ENCODE assay signal across 17 cellular contexts in the genomic region with DNA sequence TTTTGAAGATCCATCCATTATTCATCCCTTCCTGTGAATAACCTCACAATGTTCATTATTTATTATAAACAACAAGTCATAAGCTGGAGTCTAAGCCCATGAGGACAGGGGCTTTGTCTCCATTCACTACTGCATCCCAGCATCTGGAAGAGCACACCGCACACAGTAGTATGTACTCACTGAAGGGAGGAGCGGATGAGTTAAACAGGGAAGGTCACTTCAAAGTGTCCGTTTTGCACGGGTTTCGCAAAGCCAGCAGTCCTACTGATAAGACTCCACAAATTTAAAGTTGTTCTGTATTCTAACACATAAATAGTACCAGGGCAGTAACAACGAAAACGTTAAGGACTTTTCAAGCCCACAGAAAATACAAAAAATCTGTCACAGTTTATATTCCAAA.
DNase-seq lines count a peak whose midpoint lies in the region; ATAC-seq and TF ChIP-seq lines count a peak whose summit lies in the region.
"Had no signal": no experiment of that assay in that cellular context is flagged by ENCODE, and none has a peak within 500 bp of the region (broad histone marks: within the 10 kb centered on the region; RNA-seq: fewer than 3 reads in every experiment).

No MANE protein-coding gene starts in this region.

- no CpG with 5 or more reads among the region's 7 CpGs for WGBS in mesendoderm (ENCODE audit: extremely low coverage, insufficient coverage, low lambda C conversion rate)

- H3K9ac ChIP-seq in mesendoderm (ENCODE audit: low read length) = no peak overlapping the region
- H3K9ac ChIP-seq: BLaER1 treated with 17β-estradiol and CSF1 and Interleukin-3, amounts not matched to agents 10 nM and 100 nM had no signal

- H3K27ac ChIP-seq in left ventricle myocardium inferior (replicated peaks) (peak overlapping the region; percentile 48), mesendoderm (ENCODE audit: low read depth, low read length) (no peak overlapping the region)
- H3K27ac ChIP-seq: BLaER1 treated with 17β-estradiol and CSF1 and Interleukin-3, amounts not matched to agents 10 nM and 100 nM had no signal

- H3K4me3 ChIP-seq in left ventricle myocardium inferior = no peak overlapping the region
- no peak overlapping the region for H3K4me3 ChIP-seq in mesendoderm (ENCODE audit: low read length)
- H3K4me3 ChIP-seq: BLaER1 treated with 17β-estradiol and CSF1 and Interleukin-3, amounts not matched to agents 10 nM and 100 nM; GM23338 had no signal

- no peak overlapping the region for H2BK15ac ChIP-seq in mesendoderm (replicated peaks; ENCODE audit: low read depth)

- H3K36me3 ChIP-seq in left ventricle myocardium inferior (no peaks in the 10 kb centered on the region), mesendoderm (ENCODE audit: control insufficient read depth, insufficient read depth, low read length) (no peaks in the 10 kb centered on the region)
- H3K36me3 ChIP-seq: BLaER1 treated with 17β-estradiol and CSF1 and Interleukin-3, amounts not matched to agents 10 nM and 100 nM had no signal

- H2BK5ac ChIP-seq in mesendoderm (ENCODE audit: low read length) = no peak overlapping the region

- H3K23ac ChIP-seq in mesendoderm (ENCODE audit: low read length) = peak overlapping the region; percentile 9

- H2AK5ac ChIP-seq in mesendoderm (ENCODE audit: low read length) = no peak overlapping the region

- ATAC-seq in left cardiac atrium = no peak
- ATAC-seq in HG03135 (IDR thresholded peaks at IDR 0.05; ENCODE audit: unreplicated experiment) = no peak
- ATAC-seq: CD8-positive, alpha-beta T cell; GM23338; HCT116 had no signal

- no peak for TF ChIP-seq CTCF in left ventricle myocardium inferior (IDR thresholded peaks at IDR 0.05; ENCODE audit: borderline replicate concordance)

- DNase-seq in left ventricle myocardium inferior (no peak), left cardiac atrium (no peak), islet precursor cell (peak; percentile 6), mesendoderm (no peak), kidney glomerular epithelial cell (lab: John Stamatoyannopoulos, UW) (no peak)
- DNase-seq in activated naive CD4-positive, alpha-beta T cell treated with Interleukin-2 at 50 U/mL for 16 hours = no peak
- DNase-seq: 8988T; Calu3; CD8-positive, alpha-beta T cell; DMS79 treated with DMSO at 0.1 percent for 48 hours; GF-D8; HFFc6; IMR-90 had no signal

- no peak overlapping the region for H3K4ac ChIP-seq in mesendoderm (ENCODE audit: low read depth, low read length)

- H3K4me1 ChIP-seq in left ventricle myocardium inferior (peaks cover 69% of the 10 kb centered on the region), mesendoderm (ENCODE audit: control insufficient read depth, low read depth, low read length) (peaks cover 15% of the 10 kb centered on the region)

- no peak overlapping the region for H3K18ac ChIP-seq in mesendoderm (ENCODE audit: low read length)

- no peaks in the 10 kb centered on the region for H3K27me3 ChIP-seq in left ventricle myocardium inferior (ENCODE audit: low read depth)
- no peaks in the 10 kb centered on the region for H3K27me3 ChIP-seq in mesendoderm (ENCODE audit: insufficient read depth, low read length, poor library complexity)
- H3K27me3 ChIP-seq: BLaER1 treated with 17β-estradiol and CSF1 and Interleukin-3, amounts not matched to agents 10 nM and 100 nM had no signal

- no peak overlapping the region for H4K8ac ChIP-seq in mesendoderm (ENCODE audit: low read depth, low read length)

- H3K4me2 ChIP-seq in mesendoderm (ENCODE audit: low read length) = no peak overlapping the region
- H3K4me2 ChIP-seq: BLaER1 treated with 17β-estradiol and CSF1 and Interleukin-3, amounts not matched to agents 10 nM and 100 nM; GM23338 had no signal

- intact Hi-C loops in left ventricle myocardium inferior (cut with micrococcal nuclease) = no loop called here
- intact Hi-C loops in left cardiac atrium (cut with DNase I) = loop anchor here in 1 of 2 donors (10.0 kb wide), 1 partner anchor 1452 kb away; no protein-coding TSS in a partner anchor

- no peak overlapping the region for H3K56ac ChIP-seq in mesendoderm (ENCODE audit: low read length)

- H4K5ac ChIP-seq in mesendoderm (ENCODE audit: low read length) = no peak overlapping the region

- H3K79me1 ChIP-seq in mesendoderm (ENCODE audit: low read length) = peaks cover 34% of the 10 kb centered on the region

- no peak overlapping the region for H2BK120ac ChIP-seq in mesendoderm (ENCODE audit: low read depth, low read length)

- H3K79me2 ChIP-seq in mesendoderm (ENCODE audit: control insufficient read depth, insufficient read depth, low read length) = peaks cover 19% of the 10 kb centered on the region

- no peaks in the 10 kb centered on the region for H3K9me3 ChIP-seq in left ventricle myocardium inferior (replicated peaks)
- H3K9me3 ChIP-seq: BLaER1 treated with 17β-estradiol and CSF1 and Interleukin-3, amounts not matched to agents 10 nM and 100 nM had no signal
